Comparison of ENCODE assay signal across 26 cellular contexts in the genomic region with DNA sequence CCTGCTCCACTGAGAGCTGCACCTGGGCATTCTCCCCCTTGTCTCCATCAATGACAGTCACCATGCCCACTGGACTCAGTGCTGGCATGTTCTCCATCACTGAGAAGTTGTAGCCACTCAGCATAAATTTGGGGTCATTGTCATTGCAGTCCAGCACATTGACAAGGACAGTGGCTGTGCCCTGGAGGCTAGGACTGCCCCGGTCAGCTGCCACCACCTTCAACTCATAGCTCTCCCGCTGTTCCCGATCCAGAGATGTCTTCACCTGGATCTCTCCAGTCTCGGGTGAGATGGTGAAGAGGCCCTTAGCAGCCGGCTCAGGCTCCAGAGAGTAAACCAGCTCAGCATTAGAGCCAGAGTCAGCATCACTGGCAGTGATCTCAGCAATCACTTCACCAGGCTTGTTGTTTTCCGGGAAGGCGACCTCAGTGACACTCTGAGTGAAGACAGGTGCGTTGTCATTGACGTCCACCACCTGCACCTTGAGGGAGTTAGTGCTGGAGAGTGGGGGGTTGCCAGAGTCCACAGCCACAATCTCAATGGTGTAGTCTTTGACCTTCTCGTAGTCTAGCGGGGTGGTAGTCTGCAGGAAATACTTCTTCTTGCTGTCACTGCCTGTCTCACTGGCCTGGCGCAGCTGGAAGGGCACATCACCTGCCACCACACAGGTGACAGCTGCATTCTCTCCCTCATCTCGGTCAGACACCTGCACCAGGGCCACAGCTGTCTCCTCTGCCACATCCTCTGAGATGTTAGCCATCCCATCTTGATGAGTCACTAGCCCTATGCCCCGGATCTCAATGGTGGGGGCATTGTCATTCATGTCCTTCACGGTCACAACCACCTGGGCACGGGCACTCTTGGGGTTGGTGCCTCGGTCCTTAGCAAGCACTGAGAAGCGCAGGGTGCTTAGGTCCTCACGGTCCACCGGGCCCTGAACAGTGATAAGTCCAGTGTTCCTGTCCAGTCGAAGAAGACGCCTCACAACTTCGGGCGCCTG. TPM values are rescaled to one million over a fixed set of nuclear protein-coding genes. Genes with fewer than 3 reads are reported as not detected.
DNase-seq lines count a peak whose midpoint lies in the region; ATAC-seq, FAIRE-seq and TF ChIP-seq lines count a peak whose summit lies in the region.
"Had no signal": no experiment of that assay in that cellular context is flagged by ENCODE, and none has a peak within 500 bp of the region (broad histone marks: within the 10 kb centered on the region; RNA-seq: fewer than 3 reads in every experiment).

No MANE protein-coding gene starts in this region.

- H3K27ac Mint-ChIP-seq in natural killer cell: no peak overlapping the region
- H3K27ac Mint-ChIP-seq: activated naive CD4-positive, alpha-beta T cell treated with anti-CD3 and anti-CD28 coated beads, Interleukin-2, amount 50 U/mL, for 24 hours had no signal

- no peaks in the 10 kb centered on the region for H3K9me3 Mint-ChIP-seq in natural killer cell
- H3K9me3 Mint-ChIP-seq: activated naive CD4-positive, alpha-beta T cell treated with anti-CD3 and anti-CD28 coated beads, Interleukin-2, amount 50 U/mL, for 24 hours; brain; CD4-positive, alpha-beta memory T cell; naive thymus-derived CD8-positive, alpha-beta T cell; stimulated activated naive CD8-positive, alpha-beta T cell treated with anti-CD3 and anti-CD28 coated beads, Interleukin-15, Interleukin-2, amounts not matched to agents 100 ng/mL and 50 ng/mL, for 24 hours had no signal

- no peak overlapping the region for H3K4me3 Mint-ChIP-seq in natural killer cell
- H3K4me3 Mint-ChIP-seq: activated naive CD4-positive, alpha-beta T cell treated with anti-CD3 and anti-CD28 coated beads, Interleukin-2, amount 50 U/mL, for 24 hours; brain; CD4-positive, alpha-beta memory T cell; naive thymus-derived CD8-positive, alpha-beta T cell; stimulated activated naive CD8-positive, alpha-beta T cell treated with anti-CD3 and anti-CD28 coated beads, Interleukin-15, Interleukin-2, amounts not matched to agents 100 ng/mL and 50 ng/mL, for 24 hours had no signal

- no peak for ATAC-seq in K562
- no peak for ATAC-seq in natural killer cell
- ATAC-seq: activated CD4-positive, CD25-positive, alpha-beta regulatory T cell treated with anti-CD3 and anti-CD28 coated beads, Interleukin-2, amount 50 U/mL, for 24 hours; naive thymus-derived CD8-positive, alpha-beta T cell; Panc1 had no signal

- H3K4me3 ChIP-seq in MM.1S (ENCODE audit: low read length) (peak overlapping the region; percentile 6; the same call in 1 of the 2 replicates), K562 (no peak overlapping the region), mucosa of stomach (ENCODE audit: low read length) (no peak overlapping the region), WERI-Rb-1 (ENCODE audit: low read depth, low read length) (no peak overlapping the region)

- in situ Hi-C loops in K562 (cut with MboI): no loop called here
- in situ Hi-C loops in ACHN (cut with HindIII; ENCODE audit: low pct_ligation_motif_present, low pct_unique_long_range_greater_than_20kb, low sequenced_read_pairs): no loop called here

- peak overlapping the region; percentile 7; the same call in 1 of the 2 replicates for H2AFZ ChIP-seq in MM.1S (ENCODE audit: low read length)
- no peak overlapping the region for H2AFZ ChIP-seq in K562 (ENCODE audit: low read depth, low read length)

- H3K4me2 ChIP-seq in MM.1S (ENCODE audit: low read depth, low read length) (peak overlapping the region; percentile 58), K562 (ENCODE audit: insufficient read depth, low read length) (no peak overlapping the region)
- H3K4me2 ChIP-seq: SK-N-SH had no signal

- intact Hi-C loops in K562 (cut with micrococcal nuclease) (no loop called here), natural killer cell (cut with micrococcal nuclease) (no loop called here)

- POLR2A ChIA-PET in K562 (lab: Yijun Ruan, JAX): interaction anchor here (0.5 to 1.0 kb wide), 6 partner anchors 13 to 141 kb away, joined by 3 to 6 read pairs (median 3); no protein-coding TSS in a partner anchor

- TF ChIP-seq EP300 in K562 (IDR thresholded peaks at IDR 0.05; ENCODE audit: low read length): no peak

- FAIRE-seq in K562 (lab: Jason Lieb, UNC): no peak
- FAIRE-seq: keratinocyte had no signal

- H3K36me3 ChIP-seq in MM.1S (replicated peaks; ENCODE audit: insufficient read depth, low read length): no peaks in the 10 kb centered on the region
- no peaks in the 10 kb centered on the region for H3K36me3 ChIP-seq in K562 (ENCODE audit: control insufficient read depth, insufficient read depth, low read length)
- H3K36me3 ChIP-seq in mucosa of stomach (ENCODE audit: control insufficient read depth, insufficient read depth, low read length): peaks cover 35% of the 10 kb centered on the region
- no peaks in the 10 kb centered on the region for H3K36me3 ChIP-seq in WERI-Rb-1

- H4K20me1 ChIP-seq in MM.1S (ENCODE audit: insufficient read depth, low read length): no peaks in the 10 kb centered on the region
- peaks cover 30% of the 10 kb centered on the region for H4K20me1 ChIP-seq in K562 (replicated peaks; ENCODE audit: control insufficient read depth, insufficient read depth, low read length)

- H3K9ac ChIP-seq in MM.1S (ENCODE audit: low read length): peak overlapping the region; percentile 60
- peak overlapping the region in 1 of 2 experiments; percentile 46; a peak in 1 of 4 replicates for H3K9ac ChIP-seq in K562 (ENCODE audit: insufficient read depth in 1 of 2, low read depth in 2 of 2, low read length in 2 of 2)
- peak overlapping the region; percentile 18 for H3K9ac ChIP-seq in mucosa of stomach (ENCODE audit: low read length)
- H3K9ac ChIP-seq: SK-N-SH had no signal

- TF ChIP-seq RAD21 in K562 (CRISPR knock-in tag; conservative IDR thresholded peaks at IDR 0.05 in 1 of 2, IDR thresholded peaks at IDR 0.05 in 1 of 2): no peak

- no peaks in the 10 kb centered on the region for H3K9me1 ChIP-seq in K562 (ENCODE audit: control insufficient read depth, insufficient read depth, low read length)

- H3K36me3 Mint-ChIP-seq in natural killer cell: peaks cover 10% of the 10 kb centered on the region
- H3K36me3 Mint-ChIP-seq: activated naive CD4-positive, alpha-beta T cell treated with anti-CD3 and anti-CD28 coated beads, Interleukin-2, amount 50 U/mL, for 24 hours; CD4-positive, alpha-beta memory T cell; naive thymus-derived CD8-positive, alpha-beta T cell had no signal

- peaks cover 41% of the 10 kb centered on the region for H3K4me1 ChIP-seq in MM.1S (ENCODE audit: low read length)
- H3K4me1 ChIP-seq in K562 (replicated peaks in 1 of 2; ENCODE audit: control insufficient read depth in 2 of 2, insufficient read depth in 2 of 2, low read length in 2 of 2): no peaks in the 10 kb centered on the region; a peak in 1 of 5 replicates
- peaks cover 76% of the 10 kb centered on the region for H3K4me1 ChIP-seq in mucosa of stomach (ENCODE audit: control insufficient read depth, insufficient read depth, low read length)

- DNase-seq in MM.1S: peak; percentile 96
- no peak for DNase-seq in K562 (ENCODE audit: extremely low read depth in 1 of 4, low spot score in 3 of 4)
- DNase-seq in ACHN: no peak
- no peak for DNase-seq in WERI-Rb-1
- DNase-seq in natural killer cell: no peak
- DNase-seq in HUDEP-2 (lab: John Stamatoyannopoulos, UW; ENCODE audit: unreplicated experiment in 76 of 76): no peak
- DNase-seq: CD4-positive, alpha-beta memory T cell; DMS79; erythroblast; foreskin melanocyte; NCI-H2107; NCI-H526 treated with DMSO at 0.1 percent for 48 hours; SK-N-SH; stimulated activated CD4-positive, alpha-beta T cell treated with anti-CD3 and anti-CD28 coated beads, Interleukin-2, amount 100 ng/mL, for 48 hours; T-helper 9 cell had no signal

- CTCF ChIA-PET in K562 (lab: Yijun Ruan, JAX; ENCODE audit: low intra/inter-chr PET ratio): no interaction called here

- TF ChIP-seq POLR2A in K562 (conservative IDR thresholded peaks at IDR 0.05): no peak

- H3K27ac ChIP-seq in C4-2B (peak overlapping the region; percentile 65), MM.1S (ENCODE audit: low read length) (peak overlapping the region; percentile 95), K562 (ENCODE audit: extremely low read depth, low read depth, low read length) (no peak overlapping the region), WERI-Rb-1 (no peak overlapping the region)
- H3K27ac ChIP-seq: HL-60 had no signal

- no peaks in the 10 kb centered on the region for H3K27me3 ChIP-seq in MM.1S (replicated peaks; ENCODE audit: insufficient read depth, low read length)
- H3K27me3 ChIP-seq in K562 (ENCODE audit: control insufficient read depth in 2 of 2, insufficient read depth in 2 of 2, low read length in 2 of 2): peaks cover 24 to 78% of the 10 kb centered on the region in 2 experiments; a peak in 4 of 5 replicates
- no peaks in the 10 kb centered on the region for H3K27me3 ChIP-seq in mucosa of stomach (ENCODE audit: control insufficient read depth, insufficient read depth, low read length)
- H3K27me3 ChIP-seq in WERI-Rb-1 (ENCODE audit: insufficient read depth, low read depth, severe bottlenecking): no peaks in the 10 kb centered on the region

- H3F3A ChIP-seq in MM.1S (ENCODE audit: insufficient read depth, low read length): peaks cover 22% of the 10 kb centered on the region

- H3K9me3 ChIP-seq in MM.1S (replicated peaks; ENCODE audit: insufficient read depth, low read length) (no peaks in the 10 kb centered on the region), K562 (replicated peaks; ENCODE audit: control insufficient read depth, insufficient read depth, low read depth, low read length) (no peaks in the 10 kb centered on the region), mucosa of stomach (ENCODE audit: control insufficient read depth, low read length) (no peaks in the 10 kb centered on the region), WERI-Rb-1 (ENCODE audit: severe bottlenecking) (no peaks in the 10 kb centered on the region)
- H3K9me3 ChIP-seq: SK-N-SH had no signal

- TF ChIP-seq CTCF in C4-2B (conservative IDR thresholded peaks at IDR 0.05) (no peak), MM.1S (IDR thresholded peaks at IDR 0.05; ENCODE audit: low read length) (no peak), K562 (IDR thresholded peaks at IDR 0.05 in 2 of 3, conservative IDR thresholded peaks at IDR 0.05 in 1 of 3; ENCODE audit: insufficient read depth in 2 of 3, low read depth in 1 of 3, low read length in 3 of 3) (no peak), WERI-Rb-1 (IDR thresholded peaks at IDR 0.05; ENCODE audit: low read depth, low read length) (no peak), natural killer cell (IDR thresholded peaks at IDR 0.05) (no peak)

- H3K27me3 Mint-ChIP-seq in natural killer cell (ENCODE audit: low read depth in 2 of 2): peaks cover 0 to 4% of the 10 kb centered on the region in 2 donors
- H3K27me3 Mint-ChIP-seq: activated naive CD4-positive, alpha-beta T cell treated with anti-CD3 and anti-CD28 coated beads, Interleukin-2, amount 50 U/mL, for 24 hours had no signal

- no peaks in the 10 kb centered on the region for H3K9me2 ChIP-seq in MM.1S (replicated peaks; ENCODE audit: insufficient read depth, low read length)
- H3K9me2 ChIP-seq: SK-N-SH had no signal

- H3K4me1 Mint-ChIP-seq in natural killer cell: peaks cover 0 to 5% of the 10 kb centered on the region in 2 donors
- H3K4me1 Mint-ChIP-seq: activated naive CD4-positive, alpha-beta T cell treated with anti-CD3 and anti-CD28 coated beads, Interleukin-2, amount 50 U/mL, for 24 hours; CD4-positive, alpha-beta memory T cell had no signal

- no TSS peak for BruUV-seq in K562 (replicated peaks; lab: Mats Ljungman, UMichigan)

- 21% methylated on average over 22 of the region's 24 CpGs for WGBS in K562 (ENCODE audit: insufficient coverage, low coverage, missing lambda C conversion rate)

- H3K79me2 ChIP-seq in MM.1S (ENCODE audit: low read length) (no peaks in the 10 kb centered on the region), K562 (ENCODE audit: control insufficient read depth, insufficient read depth, low read length) (no peaks in the 10 kb centered on the region)

RNA-seq across cellular contexts. Expression of a gene that starts 13.5 kb away (rescaled TPM):
- 3.9 and 10.2 TPM in 2 replicates for total RNA-seq in K562 (2011; cell fraction: chromatin; rRNA removed; ENCODE audit: low replicate concordance)
- 12.1 and 13.5 TPM in 2 replicates for total RNA-seq in K562 (2011; cell fraction: nucleolus; rRNA removed)
- total RNA-seq in K562 (2011; cell fraction: nucleoplasm; rRNA removed): 6.8 and 8.7 TPM in 2 replicates
- 3.3 and 3.6 TPM in 2 replicates for total RNA-seq in K562 (2014; rRNA removed)
- 0.77 and 1.1 TPM in 2 replicates for total RNA-seq in K562 (2014; rRNA removed; fragmentation: Illumina TruSeq; extraction: Trizol)
- total RNA-seq in K562 (2015; rRNA removed; fragmentation: Illumina TruSeq; extraction: Trizol): 0.80 and 1.1 TPM in 2 replicates
- 3.2 and 3.6 TPM in 2 replicates for total RNA-seq in K562 (2021)
- 1.1 and 2.3 TPM in 2 replicates for polyA plus RNA-seq in K562 (2011; rRNA removed)
- 1.9 and 4.1 TPM in 2 replicates for polyA plus RNA-seq in K562 (2011; cell fraction: cytosol; rRNA removed)
- 0.95 and 3.6 TPM in 2 replicates for polyA plus RNA-seq in K562 (2011; cell fraction: nucleus; rRNA removed)
- 1.5 and 1.6 TPM in 2 replicates for polyA plus RNA-seq in K562 (2012)
- polyA plus RNA-seq in K562 (2014; fragmentation: Illumina TruSeq; extraction: Trizol): 2.2 and 2.3 TPM in 2 replicates
- polyA plus RNA-seq in K562 (2014; fragmentation: Nextera tagmentation; extraction: Ambion mirVana): under 1 TPM in 1 of 2 experiments, not detected in 1; 0.11 TPM
- 1.4 and 1.6 TPM in 2 replicates for polyA plus RNA-seq in K562 (2014; rRNA removed)
- 2.4 and 11.1 TPM in 2 replicates for polyA minus RNA-seq in K562 (2011; rRNA and poly(A)+ RNA removed)
- 2.3 and 6.8 TPM in 2 replicates for polyA minus RNA-seq in K562 (2011; cell fraction: cytosol; rRNA and poly(A)+ RNA removed)
- polyA minus RNA-seq in K562 (2011; cell fraction: nucleus; rRNA and poly(A)+ RNA removed): 1.6 and 2.2 TPM in 2 replicates
- 10 to 100 TPM; 19.2 to 39.2 (median 32.1) TPM for total RNA-seq in natural killer cell
- total RNA-seq: activated CD8-positive, alpha-beta memory T cell treated with anti-CD3 and anti-CD28 coated beads for 36 hours; CD4-positive, alpha-beta memory T cell; naive thymus-derived CD8-positive, alpha-beta T cell had no signal
- polyA plus RNA-seq: CD4-positive, alpha-beta memory T cell had no signal

RNA-seq across cellular contexts. Expression of a gene that starts 59.0 kb away (rescaled TPM):
- total RNA-seq in K562 (2011; cell fraction: chromatin; rRNA removed; ENCODE audit: low replicate concordance): 104 and 158 TPM in 2 replicates
- 66.7 and 84.5 TPM in 2 replicates for total RNA-seq in K562 (2011; cell fraction: nucleolus; rRNA removed)
- 76.9 and 103 TPM in 2 replicates for total RNA-seq in K562 (2011; cell fraction: nucleoplasm; rRNA removed)
- 48.5 and 49.8 TPM in 2 replicates for total RNA-seq in K562 (2014; rRNA removed)
- total RNA-seq in K562 (2014; rRNA removed; fragmentation: Illumina TruSeq; extraction: Trizol): 29.2 and 34.0 TPM in 2 replicates
- total RNA-seq in K562 (2015; rRNA removed; fragmentation: Illumina TruSeq; extraction: Trizol): 42.6 and 51.5 TPM in 2 replicates
- 64.7 and 68.8 TPM in 2 replicates for total RNA-seq in K562 (2021)
- 73.0 and 100.0 TPM in 2 replicates for polyA plus RNA-seq in K562 (2011; rRNA removed)
- 72.9 and 97.6 TPM in 2 replicates for polyA plus RNA-seq in K562 (2011; cell fraction: cytosol; rRNA removed)
- polyA plus RNA-seq in K562 (2011; cell fraction: nucleus; rRNA removed): 309 and 379 TPM in 2 replicates
- 49.1 and 105 TPM in 2 replicates for polyA plus RNA-seq in K562 (2012)
- polyA plus RNA-seq in K562 (2014; fragmentation: Illumina TruSeq; extraction: Trizol): 62.7 and 65.1 TPM in 2 replicates
- polyA plus RNA-seq in K562 (2014; fragmentation: Nextera tagmentation; extraction: Ambion mirVana): 10 to 100 TPM; 16.6 to 37.6 TPM
- polyA plus RNA-seq in K562 (2014; rRNA removed): 66.3 and 74.4 TPM in 2 replicates
- polyA minus RNA-seq in K562 (2011; rRNA and poly(A)+ RNA removed): 30.3 and 39.6 TPM in 2 replicates
- polyA minus RNA-seq in K562 (2011; cell fraction: cytosol; rRNA and poly(A)+ RNA removed): 32.1 and 33.3 TPM in 2 replicates
- 47.8 and 79.8 TPM in 2 replicates for polyA minus RNA-seq in K562 (2011; cell fraction: nucleus; rRNA and poly(A)+ RNA removed)
- total RNA-seq in natural killer cell: 100 to 1,000 TPM; 106 to 125 (median 115) TPM

Comparison
In these comparisons a context has a peak if more than half of its experiments do, and no peak if none do; other contexts are left out.
1. H3K27ac ChIP-seq: peak in C4-2B (single experiment) and MM.1S (single experiment); none in K562 (single experiment) and WERI-Rb-1 (single experiment).